ENCODE assay signal across 13 cellular contexts in genomic region chr6:2939315-2940009, GRCh38. TPM values are rescaled to one million over a fixed set of nuclear protein-coding genes. Genes with fewer than 3 reads are reported as not detected.
DNase-seq lines count a peak whose midpoint lies in the region; ATAC-seq and TF ChIP-seq lines count a peak whose summit lies in the region.
"Had no signal": no experiment of that assay in that cellular context is flagged by ENCODE, and none has a peak within 500 bp of the region (broad histone marks: within the 10 kb centered on the region; RNA-seq: fewer than 3 reads in every experiment).

No MANE protein-coding gene starts in this region.

- peaks cover 9% of the 10 kb centered on the region for H3K9me3 Mint-ChIP-seq in CD8-positive, alpha-beta T cell
- peaks cover 0 to 4% of the 10 kb centered on the region in 2 donors for H3K9me3 Mint-ChIP-seq in natural killer cell

- no peak for ATAC-seq in CD8-positive, alpha-beta T cell
- ATAC-seq in natural killer cell = no peak
- ATAC-seq in GM19452 (IDR thresholded peaks at IDR 0.05; ENCODE audit: unreplicated experiment) = no peak
- ATAC-seq in GM21515 (IDR thresholded peaks at IDR 0.05; ENCODE audit: unreplicated experiment) = no peak

- peak overlapping the region; percentile 84 for H3K4me3 Mint-ChIP-seq in CD8-positive, alpha-beta T cell
- H3K4me3 Mint-ChIP-seq in natural killer cell = peak overlapping the region; percentile 81

- TF ChIP-seq CTCF in CD8-positive, alpha-beta T cell (IDR thresholded peaks at IDR 0.05) = no peak
- TF ChIP-seq CTCF in OCI-LY1 (IDR thresholded peaks at IDR 0.05; ENCODE audit: low read length) (no peak), natural killer cell (IDR thresholded peaks at IDR 0.05) (no peak), GM10266 (IDR thresholded peaks at IDR 0.05; ENCODE audit: control insufficient read depth, insufficient read depth, low read depth, missing control alignments) (no peak)

- no peaks in the 10 kb centered on the region for H3K27me3 Mint-ChIP-seq in CD8-positive, alpha-beta T cell (ENCODE audit: low read depth)
- H3K27me3 Mint-ChIP-seq in natural killer cell (ENCODE audit: low read depth in 2 of 2) = no peaks in the 10 kb centered on the region

- POLR2A ChIA-PET in CD8-positive, alpha-beta T cell (lab: Charles Lee) = interaction anchor here (0.6 to 6.6 kb wide), 18 partner anchors 9 to 174 kb away, joined by 3 to 98 read pairs (median 4); partner anchors contain the start of genes SERPINB1 and WRNIP1

- H3K27ac ChIP-seq in CD8-positive, alpha-beta T cell (ENCODE audit: low read depth, low read length) = peak overlapping the region; percentile 84
- peak overlapping the region; percentile 97 for H3K27ac ChIP-seq in OCI-LY1 (ENCODE audit: low read depth, low read length, poor library complexity, severe bottlenecking)
- H3K27ac ChIP-seq in effector memory CD4-positive, alpha-beta T cell (ENCODE audit: insufficient read depth, low read length, poor library complexity, severe bottlenecking) = peak overlapping the region; percentile 81
- H3K27ac ChIP-seq: BLaER1, HL-60, ovary, SJSA1 had no signal

- peak overlapping the region; percentile 94 for H3K27ac Mint-ChIP-seq in CD8-positive, alpha-beta T cell
- peak overlapping the region; percentile 94 to 96 for H3K27ac Mint-ChIP-seq in natural killer cell

- H3K4me3 ChIP-seq in CD8-positive, alpha-beta T cell (ENCODE audit: low read depth, low read length) = peak overlapping the region; percentile 75
- no peak overlapping the region for H3K4me3 ChIP-seq in OCI-LY1 (ENCODE audit: low read depth, low read length, poor library complexity, severe bottlenecking)
- no peak overlapping the region for H3K4me3 ChIP-seq in effector memory CD4-positive, alpha-beta T cell (ENCODE audit: insufficient read depth, low read depth, low read length, poor library complexity, severe bottlenecking)
- H3K4me3 ChIP-seq: BLaER1, ovary, SJSA1 had no signal

- peaks cover 85% of the 10 kb centered on the region for H3K4me1 ChIP-seq in CD8-positive, alpha-beta T cell (ENCODE audit: insufficient read depth, low read length)
- H3K4me1 ChIP-seq in OCI-LY1 (ENCODE audit: insufficient read depth, low read length, severe bottlenecking) = peaks cover 38% of the 10 kb centered on the region
- peaks cover 28% of the 10 kb centered on the region for H3K4me1 ChIP-seq in effector memory CD4-positive, alpha-beta T cell (ENCODE audit: control insufficient read depth, insufficient read depth, low read length, poor library complexity, severe bottlenecking)
- H3K4me1 ChIP-seq: SJSA1 had no signal

- H3K9me3 ChIP-seq in CD8-positive, alpha-beta T cell (ENCODE audit: low read length) = no peaks in the 10 kb centered on the region
- no peaks in the 10 kb centered on the region for H3K9me3 ChIP-seq in OCI-LY1 (ENCODE audit: low read length)
- H3K9me3 ChIP-seq in effector memory CD4-positive, alpha-beta T cell (ENCODE audit: control insufficient read depth, low read length) = no peaks in the 10 kb centered on the region
- H3K9me3 ChIP-seq: BLaER1, ovary, SJSA1 had no signal

- H2AFZ ChIP-seq in OCI-LY1 (ENCODE audit: low read length) = no peak overlapping the region

- no peaks in the 10 kb centered on the region for H4K20me1 ChIP-seq in OCI-LY1 (ENCODE audit: insufficient read depth, low read length)
- H4K20me1 ChIP-seq: BLaER1 had no signal

- H3K4me1 Mint-ChIP-seq in CD8-positive, alpha-beta T cell (ENCODE audit: low read depth) = peaks cover 74% of the 10 kb centered on the region
- peaks cover 59 to 61% of the 10 kb centered on the region in 2 donors for H3K4me1 Mint-ChIP-seq in natural killer cell

- intact Hi-C loops in CD8-positive, alpha-beta T cell (cut with DNase I, micrococcal nuclease) = loop anchor here (1.0 to 5.0 kb wide), 5 partner anchors 13 to 1838 kb away; partner anchors contain the start of genes CDYL (in 1 of the 2) and WRNIP1 (in 1 of the 2)
- intact Hi-C loops in natural killer cell (cut with micrococcal nuclease) = loop anchor here (1.0 to 5.0 kb wide), 3 partner anchors 34 to 50 kb away; partner anchors contain the start of gene SERPINB9

- no peak overlapping the region for H3K9ac ChIP-seq in OCI-LY1 (ENCODE audit: low read length)
- H3K9ac ChIP-seq: BLaER1, KMS-11 had no signal

- CTCF ChIA-PET in CD8-positive, alpha-beta T cell (lab: Charles Lee) = interaction anchor here (0.9 to 20.8 kb wide), 8 partner anchors 8 to 94 kb away, joined by 4 to 306 read pairs (median 14); partner anchors contain the start of gene SERPINB1

- H3K79me2 ChIP-seq in OCI-LY1 (ENCODE audit: insufficient read depth, low read length) = no peaks in the 10 kb centered on the region

- no peaks in the 10 kb centered on the region for H3K36me3 ChIP-seq in CD8-positive, alpha-beta T cell (ENCODE audit: insufficient read depth, low read length)
- H3K36me3 ChIP-seq in OCI-LY1 (ENCODE audit: insufficient read depth, low read length) = no peaks in the 10 kb centered on the region; the same call in 1 of the 2 replicates
- no peaks in the 10 kb centered on the region for H3K36me3 ChIP-seq in effector memory CD4-positive, alpha-beta T cell (ENCODE audit: control insufficient read depth, insufficient read depth, low read length)
- H3K36me3 ChIP-seq: BLaER1, ovary, SJSA1 had no signal

- H3K9me2 ChIP-seq in OCI-LY1 (ENCODE audit: low read depth, low read length) = no peaks in the 10 kb centered on the region

- no peak for DNase-seq in CD8-positive, alpha-beta T cell
- no peak for DNase-seq in effector memory CD4-positive, alpha-beta T cell
- DNase-seq in natural killer cell = peak; percentile 14
- DNase-seq in GM10266 (ENCODE audit: extremely low spot score) = no peak
- DNase-seq: NCI-H1417 treated with DMSO at 0.1 percent for 48 hours, ovary had no signal

- no peak overlapping the region for H3K4me2 ChIP-seq in OCI-LY1 (ENCODE audit: low read length)
- H3K4me2 ChIP-seq: BLaER1 had no signal

- no peaks in the 10 kb centered on the region for H3K27me3 ChIP-seq in CD8-positive, alpha-beta T cell (ENCODE audit: insufficient read depth, low read length)
- H3K27me3 ChIP-seq in OCI-LY1 (ENCODE audit: insufficient read depth, low read length) = no peaks in the 10 kb centered on the region
- H3K27me3 ChIP-seq in effector memory CD4-positive, alpha-beta T cell (replicated peaks; ENCODE audit: control insufficient read depth, insufficient read depth, low read length, poor library complexity, severe bottlenecking) = no peaks in the 10 kb centered on the region
- H3K27me3 ChIP-seq: BLaER1, ovary had no signal

- H3K36me3 Mint-ChIP-seq in CD8-positive, alpha-beta T cell = peaks cover 7% of the 10 kb centered on the region
- H3K36me3 Mint-ChIP-seq in natural killer cell = peaks cover 8% of the 10 kb centered on the region

- H3F3A ChIP-seq in OCI-LY1 (ENCODE audit: insufficient read depth, low read length) = peaks cover 3% of the 10 kb centered on the region; the same call in 1 of the 2 replicates

RNA-seq across cellular contexts. Expression of gene SERPINB6, which starts 31.9 kb away (rescaled TPM):
- total RNA-seq in CD8-positive, alpha-beta T cell = 10 to 100 TPM; 41.7 to 45.6 TPM
- 100 to 1,000 TPM; 120 to 135 (median 129) TPM for total RNA-seq in natural killer cell

RNA-seq across cellular contexts. Expression of gene SERPINB9, which starts 36.4 kb away (rescaled TPM):
- total RNA-seq in CD8-positive, alpha-beta T cell = 10 to 100 TPM; 36.0 to 39.1 TPM
- 10 to 100 TPM; 34.9 to 54.3 (median 47.3) TPM for total RNA-seq in natural killer cell
